Comparison of ENCODE assay signal across 8 cellular contexts in genomic region chr15:57541805-57542504, GRCh38. TPM values are rescaled to one million over a fixed set of nuclear protein-coding genes. Genes with fewer than 3 reads are reported as not detected.
A peak's percentile ranks its signal among the peaks of the same experiment; 100 is the strongest.
DNase-seq lines count a peak whose midpoint lies in the region; ATAC-seq and TF ChIP-seq lines count a peak whose summit lies in the region.

No MANE protein-coding gene starts in this region.

- H3K4me3 ChIP-seq in ascending aorta (no peak overlapping the region), spleen (no peak overlapping the region)

- TF ChIP-seq POLR2A in spleen (IDR thresholded peaks at IDR 0.05) = no peak

- TF ChIP-seq CTCF in GM13976 (IDR thresholded peaks at IDR 0.05; ENCODE audit: borderline replicate concordance, control extremely low read depth, extremely low read depth, insufficient read depth, missing control alignments) (peak; percentile 74), ascending aorta (IDR thresholded peaks at IDR 0.05) (peak; percentile 48 to 86 (median 65)), spleen (IDR thresholded peaks at IDR 0.05 in 8 of 11, conservative IDR thresholded peaks at IDR 0.05 in 3 of 11) (peak; percentile 29 to 81 (median 67))

- H3K9me3 ChIP-seq in ascending aorta (no peaks in the 10 kb centered on the region), spleen (no peaks in the 10 kb centered on the region)

- H3K27ac ChIP-seq in ascending aorta = no peak overlapping the region
- no peak overlapping the region for H3K27ac ChIP-seq in spleen

- intact Hi-C loops in ascending aorta (cut with DNase I) = loop anchor here (1.0 kb wide), 1 partner anchor 202 kb away; no protein-coding TSS in a partner anchor
- intact Hi-C loops in spleen (cut with DNase I; ENCODE audit: low total_unique reads) = no loop called here

- H3K4me1 ChIP-seq in ascending aorta (peaks cover 4 to 10% of the 10 kb centered on the region in 2 donors), spleen (no peaks in the 10 kb centered on the region)

- DNase-seq in AML-193 (lab: John Stamatoyannopoulos, UW) = peak; percentile 32 to 37
- peak; percentile 64 for DNase-seq in GM13976 (ENCODE audit: low spot score)
- peak; percentile 37 for DNase-seq in NCI-H446 treated with DMSO at 0.1 percent for 48 hours (lab: John Stamatoyannopoulos, UW)
- DNase-seq in ascending aorta (ENCODE audit: low spot score in 2 of 2) = peak in 1 of 2 donors; percentile 84
- DNase-seq in hippocampal formation (lab: John Stamatoyannopoulos, UW) = peak; percentile 30 to 43
- DNase-seq in spleen = no peak

- no peaks in the 10 kb centered on the region for H3K27me3 ChIP-seq in ascending aorta
- peaks cover 0 to 68% (median 0%) of the 10 kb centered on the region in 7 donors for H3K27me3 ChIP-seq in spleen (replicated peaks in 1 of 7)

- 38 to 55% (median 51%) methylated on average over 7 of the region's 7 CpGs for WGBS in spleen, 5 donors

- H3K36me3 ChIP-seq in ascending aorta (peaks cover 0 to 29% of the 10 kb centered on the region in 2 donors), spleen (no peaks in the 10 kb centered on the region)

- no peak for ATAC-seq in GM18498 (IDR thresholded peaks at IDR 0.05; ENCODE audit: unreplicated experiment)
- ATAC-seq in HG03378 (IDR thresholded peaks at IDR 0.05; ENCODE audit: unreplicated experiment) = no peak

- in situ Hi-C loops in GM13976 (cut with MboI; ENCODE audit: low sequenced_read_pairs, unreplicated experiment) = loop anchor here (25.0 kb wide), 1 partner anchor 1055 kb away; no protein-coding TSS in a partner anchor

RNA-seq across cellular contexts. Expression of gene MYZAP, which starts 49.7 kb away (rescaled TPM):
- total RNA-seq in ascending aorta (7.6 TPM), spleen (10 to 100 TPM in 6 of 7 donors, 1 to 10 TPM in 1; 9.1 to 26.2 (median 15.0) TPM)
- polyA plus RNA-seq in spleen = 10 to 100 TPM in 1 of 3 donors, 1 to 10 TPM in 2; 4.1 to 15.9 (median 4.1) TPM
